ENCODE assay signal across 13 cellular contexts in the genomic region with DNA sequence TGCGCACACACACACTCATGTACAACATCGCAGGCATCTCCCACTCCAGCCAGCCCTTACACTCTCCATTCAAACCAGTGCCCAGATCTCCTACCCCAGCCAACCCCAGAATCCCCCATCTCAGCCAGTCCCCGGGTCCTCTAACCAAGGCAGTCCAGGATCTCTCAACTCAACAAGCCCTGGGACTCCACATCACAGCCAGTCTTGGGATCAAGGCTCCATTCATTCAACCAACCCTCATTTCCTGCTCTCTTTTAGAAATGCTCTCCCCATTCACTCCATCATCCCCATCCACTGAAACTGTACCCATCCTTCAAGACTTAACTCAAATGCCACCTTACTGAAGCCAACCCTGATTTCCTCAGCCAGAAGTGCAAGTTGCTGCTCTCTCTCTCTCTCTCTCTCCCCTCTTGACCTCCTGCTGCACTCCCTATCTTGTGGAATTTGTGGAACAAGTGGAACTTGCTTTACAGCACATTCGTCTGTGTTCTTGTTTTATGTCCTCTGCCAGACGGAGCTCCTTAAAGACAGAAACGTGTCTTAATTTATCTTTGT. TPM values are rescaled to one million over a fixed set of nuclear protein-coding genes. Genes with fewer than 3 reads are reported as not detected.
DNase-seq lines count a peak whose midpoint lies in the region; ATAC-seq and TF ChIP-seq lines count a peak whose summit lies in the region.
"Had no signal": no experiment of that assay in that cellular context is flagged by ENCODE, and none has a peak within 500 bp of the region (broad histone marks: within the 10 kb centered on the region; RNA-seq: fewer than 3 reads in every experiment).

No MANE protein-coding gene starts in this region.

- no peak for ATAC-seq in activated CD8-positive, alpha-beta memory T cell treated with anti-CD3 and anti-CD28 coated beads, Interleukin-2, amount 10 ng/mL, durations not matched to agents 7 days and 5 days
- ATAC-seq in T-cell (replicated peaks in 1 of 4) (no peak), GM18909 (IDR thresholded peaks at IDR 0.05; ENCODE audit: poor library complexity, unreplicated experiment) (no peak)

- CTCF ChIA-PET in activated CD8-positive, alpha-beta memory T cell treated with anti-CD3 and anti-CD28 coated beads, Interleukin-2, amount 10 ng/mL, durations not matched to agents 7 days and 5 days (lab: Charles Lee): no interaction called here
- CTCF ChIA-PET in T-cell (lab: Charles Lee): interaction anchor here in 1 of 2 donors (1.0 kb wide), 1 partner anchor 9 kb away, joined by 7 read pairs; no protein-coding TSS in a partner anchor

- H3K36me3 Mint-ChIP-seq in activated CD8-positive, alpha-beta memory T cell treated with anti-CD3 and anti-CD28 coated beads, Interleukin-2, amount 10 ng/mL, durations not matched to agents 7 days and 5 days: no peaks in the 10 kb centered on the region
- H3K36me3 Mint-ChIP-seq in T-cell (no peaks in the 10 kb centered on the region), glutamatergic neuron (ENCODE audit: unreplicated experiment) (no peaks in the 10 kb centered on the region), progenitor cell of endocrine pancreas (ENCODE audit: insufficient read depth) (no peaks in the 10 kb centered on the region)

- POLR2A ChIA-PET in T-cell (lab: Charles Lee): no interaction called here

- H3K27ac Mint-ChIP-seq in activated CD8-positive, alpha-beta memory T cell treated with anti-CD3 and anti-CD28 coated beads, Interleukin-2, amount 10 ng/mL, durations not matched to agents 7 days and 5 days: no peak overlapping the region
- H3K27ac Mint-ChIP-seq in T-cell (no peak overlapping the region), glutamatergic neuron (ENCODE audit: unreplicated experiment) (no peak overlapping the region), progenitor cell of endocrine pancreas (peak overlapping the region; percentile 1)

- no peaks in the 10 kb centered on the region for H3K9me3 Mint-ChIP-seq in activated CD8-positive, alpha-beta memory T cell treated with anti-CD3 and anti-CD28 coated beads, Interleukin-2, amount 10 ng/mL, durations not matched to agents 7 days and 5 days (ENCODE audit: low read depth)
- H3K9me3 Mint-ChIP-seq in T-cell: no peaks in the 10 kb centered on the region
- no peaks in the 10 kb centered on the region for H3K9me3 Mint-ChIP-seq in glutamatergic neuron (ENCODE audit: unreplicated experiment)
- no peaks in the 10 kb centered on the region for H3K9me3 Mint-ChIP-seq in progenitor cell of endocrine pancreas (ENCODE audit: low read depth)

- TF ChIP-seq CTCF in glutamatergic neuron (IDR thresholded peaks at IDR 0.05; ENCODE audit: partially characterized antibody, unreplicated experiment) (no peak), progenitor cell of endocrine pancreas (IDR thresholded peaks at IDR 0.05; ENCODE audit: unreplicated experiment) (no peak)

- peaks cover 67% of the 10 kb centered on the region for H3K27me3 Mint-ChIP-seq in activated CD8-positive, alpha-beta memory T cell treated with anti-CD3 and anti-CD28 coated beads, Interleukin-2, amount 10 ng/mL, durations not matched to agents 7 days and 5 days
- H3K27me3 Mint-ChIP-seq in T-cell: peaks cover 44 to 71% of the 10 kb centered on the region in 2 donors
- peaks cover 13% of the 10 kb centered on the region for H3K27me3 Mint-ChIP-seq in glutamatergic neuron (ENCODE audit: unreplicated experiment)
- peaks cover 35% of the 10 kb centered on the region for H3K27me3 Mint-ChIP-seq in progenitor cell of endocrine pancreas

- peak overlapping the region; percentile 11 for H3K4me3 Mint-ChIP-seq in activated CD8-positive, alpha-beta memory T cell treated with anti-CD3 and anti-CD28 coated beads, Interleukin-2, amount 10 ng/mL, durations not matched to agents 7 days and 5 days
- peak overlapping the region; percentile 70 to 81 (median 78) for H3K4me3 Mint-ChIP-seq in T-cell
- H3K4me3 Mint-ChIP-seq in glutamatergic neuron (ENCODE audit: unreplicated experiment): peak overlapping the region; percentile 81
- peak overlapping the region; percentile 60 for H3K4me3 Mint-ChIP-seq in progenitor cell of endocrine pancreas (ENCODE audit: low read depth)

- DNase-seq in activated CD8-positive, alpha-beta memory T cell treated with anti-CD3 and anti-CD28 coated beads, Interleukin-2, amount 10 ng/mL, durations not matched to agents 7 days and 5 days: no peak
- DNase-seq in activated CD8-positive, alpha-beta memory T cell treated with anti-CD3 and anti-CD28 coated beads, Interleukin-2, amount 50 U/mL, for 4 hours: no peak
- DNase-seq in T-cell: no peak
- no peak for DNase-seq in glutamatergic neuron
- no peak for DNase-seq in progenitor cell of endocrine pancreas (ENCODE audit: low spot score, unreplicated experiment)
- DNase-seq in NCI-H1105 treated with DMSO at 0.1 percent for 48 hours (lab: John Stamatoyannopoulos, UW): no peak
- no peak for DNase-seq in MV-4-11 (lab: John Stamatoyannopoulos, UW)
- DNase-seq: ACHN, DMS 273 treated with DMSO at 0.1 percent for 48 hours, KBM-7, NCI-H1694, RPMI8226 had no signal

- H3K4me1 Mint-ChIP-seq in activated CD8-positive, alpha-beta memory T cell treated with anti-CD3 and anti-CD28 coated beads, Interleukin-2, amount 10 ng/mL, durations not matched to agents 7 days and 5 days: peaks cover 9% of the 10 kb centered on the region
- H3K4me1 Mint-ChIP-seq in T-cell (peaks cover 18 to 33% (median 20%) of the 10 kb centered on the region in 3 donors), glutamatergic neuron (ENCODE audit: low read depth, unreplicated experiment) (no peaks in the 10 kb centered on the region), progenitor cell of endocrine pancreas (ENCODE audit: low read depth) (peaks cover 20% of the 10 kb centered on the region)

RNA-seq across cellular contexts. Expression of gene IQSEC2, which starts 40.6 kb away (rescaled TPM):
- total RNA-seq in activated CD8-positive, alpha-beta memory T cell treated with anti-CD3 and anti-CD28 coated beads, Interleukin-2, amount 10 ng/mL, durations not matched to agents 7 days and 5 days: under 1 TPM in 1 of 2 experiments, not detected in 1; 0.40 TPM
- total RNA-seq in T-cell (1 to 10 TPM; 1.2 to 2.0 (median 1.4) TPM), glutamatergic neuron (ENCODE audit: unreplicated experiment) (1.6 TPM), progenitor cell of endocrine pancreas (15.1 and 18.1 TPM in 2 replicates)

Comparison
In these comparisons a context has a peak if more than half of its experiments do, and no peak if none do; other contexts are left out.
1. H3K4me3 Mint-ChIP-seq: peak in every context shown above with its lines; median percentile 81 in glutamatergic neuron; 78 in T-cell; 60 in progenitor cell of endocrine pancreas; 11 in activated CD8-positive, alpha-beta memory T cell treated with anti-CD3 and anti-CD28 coated beads, Interleukin-2, amount 10 ng/mL, durations not matched to agents 7 days and 5 days.